11 cellular contexts compared by ENCODE assay signal in the genomic region with DNA sequence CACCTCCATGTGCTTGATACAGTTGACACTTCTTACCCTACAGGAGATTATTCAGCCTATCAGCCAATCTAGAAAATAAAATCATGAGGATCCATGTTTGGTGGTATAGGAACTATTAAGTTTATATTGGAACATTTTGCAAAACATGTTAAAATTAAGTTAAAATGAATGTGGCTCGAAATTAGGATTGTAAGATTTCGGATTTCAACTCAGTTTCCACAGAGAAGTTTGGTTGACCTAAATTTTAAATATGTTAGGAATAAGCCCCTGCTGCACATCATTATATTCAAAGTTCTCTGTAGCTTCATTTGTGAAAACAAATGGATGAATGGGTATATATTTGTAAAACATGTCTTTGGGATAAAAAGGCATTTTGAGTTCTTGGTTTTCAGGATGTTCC. TPM values are rescaled to one million over a fixed set of nuclear protein-coding genes. Genes with fewer than 3 reads are reported as not detected.
"Had no signal": no experiment of that assay in that cellular context is flagged by ENCODE, and none has a peak within 500 bp of the region (broad histone marks: within the 10 kb centered on the region; RNA-seq: fewer than 3 reads in every experiment).

A gene with protein sequence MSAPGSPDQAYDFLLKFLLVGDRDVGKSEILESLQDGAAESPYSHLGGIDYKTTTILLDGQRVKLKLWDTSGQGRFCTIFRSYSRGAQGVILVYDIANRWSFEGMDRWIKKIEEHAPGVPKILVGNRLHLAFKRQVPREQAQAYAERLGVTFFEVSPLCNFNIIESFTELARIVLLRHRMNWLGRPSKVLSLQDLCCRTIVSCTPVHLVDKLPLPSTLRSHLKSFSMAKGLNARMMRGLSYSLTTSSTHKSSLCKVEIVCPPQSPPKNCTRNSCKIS (minus strand): TSS at position 101 of the 400 bp plus-strand sequence. CDS start 18,733 bp downstream, outside the sequence.

- H3K9me3 Mint-ChIP-seq: IgD-negative memory B cell had no signal

- H2AFZ ChIP-seq: GM23248 had no signal

- DNase-seq: GM23248, GOT3, H7, Karpas-422, KBM-7 had no signal

- H3K27ac Mint-ChIP-seq: IgD-negative memory B cell had no signal

- H3K36me3 ChIP-seq: HAP-1 had no signal

- H3K36me3 Mint-ChIP-seq: IgD-negative memory B cell had no signal

- H3K4me1 Mint-ChIP-seq: IgD-negative memory B cell had no signal

- H3K4me1 ChIP-seq: HAP-1 had no signal

- H3K4me3 ChIP-seq: GM23248, HAP-1 had no signal

- H3K9me3 ChIP-seq: HAP-1 had no signal

- H3K9ac ChIP-seq: GM23248, KMS-11 had no signal

- FAIRE-seq: HTR-8/SVneo had no signal

- ATAC-seq: HCT116 had no signal

- H3K4me2 ChIP-seq: KMS-11 had no signal

- H3K27ac ChIP-seq: GM23248, KMS-11 had no signal

- H3K4me3 Mint-ChIP-seq: IgD-negative memory B cell had no signal

RNA-seq across cellular contexts. Expression of the gene that starts here (rescaled TPM):
- total RNA-seq: GM23248, HT-29 had no signal
- polyA plus RNA-seq: IgD-negative memory B cell had no signal
